In the genomic region with DNA sequence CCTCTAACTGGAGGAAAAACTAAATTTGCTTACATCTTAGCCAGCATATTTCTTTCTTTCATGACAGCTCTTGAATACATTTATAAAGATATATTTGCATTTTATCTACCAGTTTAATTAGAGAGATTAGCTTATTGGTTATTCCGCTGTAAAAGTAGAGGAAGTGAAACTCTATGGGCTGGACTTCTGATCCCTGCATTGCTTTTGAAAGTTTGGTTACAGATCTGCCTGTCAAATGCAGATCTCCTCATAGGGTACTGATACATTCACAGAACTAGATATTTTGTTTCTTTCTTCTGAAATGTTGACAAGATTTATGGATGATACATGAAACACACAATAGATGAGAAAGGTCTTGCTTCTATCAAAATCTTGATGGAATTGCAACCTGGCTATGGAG, we compare ENCODE assay signal across 28 cellular contexts.
"Had no signal": no experiment of that assay in that cellular context is flagged by ENCODE, and none has a peak within 500 bp of the region (broad histone marks: within the 10 kb centered on the region; RNA-seq: fewer than 3 reads in every experiment).

No MANE protein-coding gene starts in this region.

- H3K27ac Mint-ChIP-seq: activated naive CD8-positive, alpha-beta T cell; naive thymus-derived CD8-positive, alpha-beta T cell; neural progenitor cell; stimulated activated naive B cell treated with anti-CD40 and anti-IgM and Interleukin-4, amounts not matched to agents 10 μg/mL and 1 μg/mL and 100 μg/mL, for 72 hours had no signal

- H3K27me3 Mint-ChIP-seq: activated naive CD8-positive, alpha-beta T cell; central memory CD8-positive, alpha-beta T cell; naive thymus-derived CD8-positive, alpha-beta T cell; stimulated activated naive B cell treated with anti-CD40 and anti-IgM and Interleukin-4, amounts not matched to agents 10 μg/mL and 1 μg/mL and 100 μg/mL, for 72 hours had no signal

- H3K9me3 ChIP-seq: gastrocnemius medialis, stomach, thyroid gland, upper lobe of left lung, vagina had no signal

- DNase-seq: activated CD4-positive, alpha-beta T cell treated with anti-CD3 and anti-CD28 coated beads for 4 hours; activated CD4-positive, alpha-beta T cell treated with anti-CD3 and anti-CD28 coated beads, Interleukin-2, amount 50 U/mL, for 4 hours; activated effector memory CD4-positive, alpha-beta T cell treated with Interleukin-2 at 50 U/mL for 16 hours; activated naive CD4-positive, alpha-beta T cell treated with Interleukin-2 at 50 U/mL for 16 hours; activated T-cell treated with anti-CD3 and anti-CD28 coated beads for 4 hours; anterior cingulate cortex; effector CD8-positive, alpha-beta T cell; erythroblast; gastrocnemius medialis; glutamatergic neuron; islet precursor cell; left cardiac atrium; mammary epithelial cell; naive thymus-derived CD8-positive, alpha-beta T cell; occipital lobe; posterior cingulate gyrus; right cardiac atrium; stimulated activated CD4-positive, alpha-beta T cell treated with anti-CD3 and anti-CD28 coated beads, Interleukin-15, amount 100 ng/mL, for 24 hours; stimulated activated CD4-positive, alpha-beta T cell treated with anti-CD3 and anti-CD28 coated beads, Interleukin-2, amount 100 ng/mL, for 24 hours; stimulated activated naive B cell treated with anti-CD40 and anti-IgM and Interleukin-4, amounts not matched to agents 10 μg/mL and 1 μg/mL and 100 μg/mL, for 72 hours; stomach; thyroid gland; upper lobe of left lung had no signal

- H3K36me3 ChIP-seq: gastrocnemius medialis, neural progenitor cell, stomach, thyroid gland, upper lobe of left lung, vagina had no signal

- H3K27ac ChIP-seq: gastrocnemius medialis, neural progenitor cell, stomach, thyroid gland, upper lobe of left lung, vagina, VCaP had no signal

- H3K9me3 Mint-ChIP-seq: neural progenitor cell; stimulated activated naive B cell treated with anti-CD40 and anti-IgM and Interleukin-4, amounts not matched to agents 10 μg/mL and 1 μg/mL and 100 μg/mL, for 72 hours had no signal

- ATAC-seq: gastrocnemius medialis; left cardiac atrium; naive thymus-derived CD8-positive, alpha-beta T cell; right cardiac atrium; stimulated activated naive B cell treated with anti-CD40 and anti-IgM and Interleukin-4, amounts not matched to agents 10 μg/mL and 1 μg/mL and 100 μg/mL, for 72 hours had no signal

- H3K4me1 ChIP-seq: gastrocnemius medialis, stomach, thyroid gland, upper lobe of left lung, vagina had no signal

- H3K4me1 Mint-ChIP-seq: central memory CD8-positive, alpha-beta T cell; naive thymus-derived CD8-positive, alpha-beta T cell had no signal

- H3K4me3 ChIP-seq: gastrocnemius medialis, neural progenitor cell, stomach, thyroid gland, upper lobe of left lung, vagina had no signal

- H3K4me3 Mint-ChIP-seq: activated naive CD8-positive, alpha-beta T cell; central memory CD8-positive, alpha-beta T cell; naive thymus-derived CD8-positive, alpha-beta T cell; neural progenitor cell; stimulated activated naive B cell treated with anti-CD40 and anti-IgM and Interleukin-4, amounts not matched to agents 10 μg/mL and 1 μg/mL and 100 μg/mL, for 72 hours had no signal

- H3K9ac ChIP-seq: neural progenitor cell had no signal

- H3K27me3 ChIP-seq: gastrocnemius medialis, neural progenitor cell, stomach, thyroid gland, upper lobe of left lung, vagina had no signal

- H3K36me3 Mint-ChIP-seq: activated naive CD8-positive, alpha-beta T cell; naive thymus-derived CD8-positive, alpha-beta T cell; neural progenitor cell; stimulated activated naive B cell treated with anti-CD40 and anti-IgM and Interleukin-4, amounts not matched to agents 10 μg/mL and 1 μg/mL and 100 μg/mL, for 72 hours had no signal
